ENCODE assay signal across 18 cellular contexts in genomic region chr15:57647071-57647790, GRCh38. TPM values are rescaled to one million over a fixed set of nuclear protein-coding genes. Genes with fewer than 3 reads are reported as not detected.
DNase-seq lines count a peak whose midpoint lies in the region; ATAC-seq and TF ChIP-seq lines count a peak whose summit lies in the region.
"Had no signal": no experiment of that assay in that cellular context is flagged by ENCODE, and none has a peak within 500 bp of the region (broad histone marks: within the 10 kb centered on the region; RNA-seq: fewer than 3 reads in every experiment).

No MANE protein-coding gene starts in this region.

- DNase-seq in body of pancreas (no peak), hepatocyte (ENCODE audit: low spot score) (no peak), gastrocnemius medialis (no peak), prostate gland (ENCODE audit: low spot score) (no peak), dedifferentiated amniotic fluid mesenchymal stem cell (ENCODE audit: extremely low spot score) (no peak), hippocampal formation (lab: John Stamatoyannopoulos, UW) (no peak)
- DNase-seq: activated CD4-positive, alpha-beta T cell treated with anti-CD3 and anti-CD28 coated beads, Interleukin-2, amount 50 U/mL, for 1 hour; activated naive CD4-positive, alpha-beta T cell; CD4-positive, alpha-beta memory T cell; cerebellar nuclear complex; DMS79; effector CD8-positive, alpha-beta T cell; NCI-H1417; PC-3; retina had no signal

- WGBS in body of pancreas, 2 donors: 13 to 17% methylated on average over 6 of the region's 6 CpGs
- 84% methylated on average over 6 of the region's 6 CpGs for WGBS in hepatocyte (ENCODE audit: low lambda C conversion rate, missing lambda C conversion rate)
- 62% methylated on average over 6 of the region's 6 CpGs for WGBS in prostate gland

- H3K9me3 ChIP-seq in body of pancreas (no peaks in the 10 kb centered on the region), hepatocyte (ENCODE audit: low read depth) (no peaks in the 10 kb centered on the region), gastrocnemius medialis (no peaks in the 10 kb centered on the region), prostate gland (no peaks in the 10 kb centered on the region)
- H3K9me3 ChIP-seq: SJSA1 had no signal

- in situ Hi-C loops in gastrocnemius medialis (cut with MboI; ENCODE audit: low sequenced_read_pairs in 4 of 4): loop anchor here in 1 of 4 donors (10.0 kb wide), 1 partner anchor 92 kb away; no protein-coding TSS in a partner anchor

- no peaks in the 10 kb centered on the region for H4K20me1 ChIP-seq in hepatocyte (ENCODE audit: insufficient read depth, poor library complexity, severe bottlenecking)

- H3K79me2 ChIP-seq in hepatocyte: peaks cover 2% of the 10 kb centered on the region

- no peaks in the 10 kb centered on the region for H3K9me2 ChIP-seq in hepatocyte (replicated peaks; ENCODE audit: insufficient read depth)

- H3K4me2 ChIP-seq in hepatocyte: peak overlapping the region; percentile 24

- no peaks in the 10 kb centered on the region for H3K27me3 ChIP-seq in body of pancreas
- no peaks in the 10 kb centered on the region for H3K27me3 ChIP-seq in hepatocyte
- no peaks in the 10 kb centered on the region for H3K27me3 ChIP-seq in gastrocnemius medialis
- H3K27me3 ChIP-seq in prostate gland (replicated peaks; ENCODE audit: insufficient read depth): no peaks in the 10 kb centered on the region
- H3K27me3 ChIP-seq: SJSA1 had no signal

- H3K4me1 ChIP-seq in body of pancreas: peaks cover 22% of the 10 kb centered on the region
- peaks cover 7% of the 10 kb centered on the region for H3K4me1 ChIP-seq in hepatocyte (ENCODE audit: insufficient read depth)
- peaks cover 7 to 15% of the 10 kb centered on the region in 2 donors for H3K4me1 ChIP-seq in gastrocnemius medialis
- H3K4me1 ChIP-seq in prostate gland (replicated peaks): no peaks in the 10 kb centered on the region
- H3K4me1 ChIP-seq: SJSA1 had no signal

- peak overlapping the region in 3 of 4 donors; percentile 43 to 60 (median 52) for H3K27ac ChIP-seq in body of pancreas
- peak overlapping the region; percentile 76 for H3K27ac ChIP-seq in hepatocyte
- peak overlapping the region; percentile 14 to 72 (median 44) for H3K27ac ChIP-seq in gastrocnemius medialis
- no peak overlapping the region for H3K27ac ChIP-seq in prostate gland
- H3K27ac ChIP-seq: SJSA1 had no signal

- H3K36me3 ChIP-seq in body of pancreas (replicated peaks in 1 of 2; ENCODE audit: insufficient read depth in 1 of 2, low read depth in 2 of 2) (no peaks in the 10 kb centered on the region), hepatocyte (replicated peaks; ENCODE audit: insufficient read depth, low read depth) (no peaks in the 10 kb centered on the region), gastrocnemius medialis (no peaks in the 10 kb centered on the region), prostate gland (no peaks in the 10 kb centered on the region)
- H3K36me3 ChIP-seq: SJSA1 had no signal

- TF ChIP-seq CTCF in body of pancreas (IDR thresholded peaks at IDR 0.05): no peak
- TF ChIP-seq CTCF in hepatocyte (IDR thresholded peaks at IDR 0.05; ENCODE audit: poor library complexity): no peak
- TF ChIP-seq CTCF in gastrocnemius medialis (IDR thresholded peaks at IDR 0.05 in 4 of 5, conservative IDR thresholded peaks at IDR 0.05 in 1 of 5): no peak
- no peak for TF ChIP-seq CTCF in prostate gland (IDR thresholded peaks at IDR 0.05)

- H3K4me3 ChIP-seq in body of pancreas (no peak overlapping the region), hepatocyte (no peak overlapping the region), gastrocnemius medialis (no peak overlapping the region), prostate gland (no peak overlapping the region)
- H3K4me3 ChIP-seq: SJSA1 had no signal

- TF ChIP-seq POLR2A in body of pancreas (IDR thresholded peaks at IDR 0.05) (no peak), gastrocnemius medialis (IDR thresholded peaks at IDR 0.05) (no peak), prostate gland (IDR thresholded peaks at IDR 0.05) (no peak)

- intact Hi-C loops in body of pancreas (cut with DNase I) (no loop called here), gastrocnemius medialis (cut with DNase I; ENCODE audit: low total_unique reads) (no loop called here), prostate gland (cut with DNase I) (no loop called here)

- ATAC-seq in GM19463 (IDR thresholded peaks at IDR 0.05; ENCODE audit: unreplicated experiment): peak; percentile 60
- peak; percentile 22 for ATAC-seq in body of pancreas
- no peak for ATAC-seq in gastrocnemius medialis
- ATAC-seq in GM19328 (IDR thresholded peaks at IDR 0.05; ENCODE audit: unreplicated experiment): no peak
- ATAC-seq: PC-3 had no signal

- H2AFZ ChIP-seq in hepatocyte: no peak overlapping the region

RNA-seq across cellular contexts. Expression of gene MYZAP, which starts 55.5 kb away (rescaled TPM):
- 10 to 100 TPM; 10.9 to 16.3 TPM for total RNA-seq in body of pancreas
- total RNA-seq in hepatocyte: 15.5 and 20.3 TPM in 2 replicates
- polyA plus RNA-seq in hepatocyte: 12.0 and 17.0 TPM in 2 replicates
- 1 to 10 TPM; 1.3 to 9.4 (median 1.4) TPM for total RNA-seq in gastrocnemius medialis
- total RNA-seq in prostate gland: 10 to 100 TPM; 14.9 to 25.1 TPM
- total RNA-seq: SJSA1 had no signal

RNA-seq across cellular contexts. Expression of gene POLR2M, which starts 59.3 kb away (rescaled TPM):
- total RNA-seq in body of pancreas (10 to 100 TPM; 14.5 to 22.6 TPM), hepatocyte (56.7 and 145 TPM in 2 replicates), gastrocnemius medialis (100 to 1,000 TPM in 2 of 4 donors, 10 to 100 TPM in 2; 40.3 to 145 (median 79.5) TPM), prostate gland (100 to 1,000 TPM; 148 to 172 TPM)
- 18.8 and 27.0 TPM in 2 replicates for polyA plus RNA-seq in hepatocyte

Comparison
In these comparisons a context has a peak if more than half of its experiments do, and no peak if none do; other contexts are left out.
1. ATAC-seq: peak in GM19463 (single experiment) and body of pancreas (single experiment); none in gastrocnemius medialis (0 of 2) and GM19328 (single experiment).
2. H3K27ac ChIP-seq: peak in body of pancreas (3 of 4), hepatocyte (single experiment) and gastrocnemius medialis (4 of 4); none in prostate gland (0 of 2).